In the genomic region with DNA sequence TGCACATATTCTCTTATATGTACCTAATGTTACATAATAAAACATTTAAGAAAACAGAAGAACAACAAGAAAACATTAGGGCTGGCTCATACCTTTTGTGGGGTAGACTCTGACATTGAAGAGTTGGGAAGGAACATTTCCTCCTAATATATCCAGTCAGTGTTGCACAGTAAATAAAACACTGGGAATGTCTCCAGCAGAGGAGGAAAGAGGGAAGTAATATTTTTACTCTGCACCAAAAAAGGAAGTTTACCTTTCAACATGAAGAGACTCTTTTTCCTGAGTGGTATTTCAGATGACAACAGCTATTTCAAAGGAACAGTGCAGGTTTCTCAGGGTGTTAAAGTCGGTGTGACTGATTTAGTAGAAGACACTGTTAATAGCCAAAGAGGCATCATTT, we compare ENCODE assay signal across 20 cellular contexts. TPM values are rescaled to one million over a fixed set of nuclear protein-coding genes. Genes with fewer than 3 reads are reported as not detected.
DNase-seq lines count a peak whose midpoint lies in the region; ATAC-seq and TF ChIP-seq lines count a peak whose summit lies in the region.
"Had no signal": no experiment of that assay in that cellular context is flagged by ENCODE, and none has a peak within 500 bp of the region (broad histone marks: within the 10 kb centered on the region; RNA-seq: fewer than 3 reads in every experiment).

No MANE protein-coding gene starts in this region.

- H3K27ac ChIP-seq in 22Rv1 (peak overlapping the region; percentile 23; the same call in 1 of the 2 replicates), coronary artery (peak overlapping the region; percentile 69 to 77), osteoblast (ENCODE audit: low read depth, low read length) (no peak overlapping the region)
- H3K27ac ChIP-seq: hepatocyte had no signal

- H3K9me3 ChIP-seq in osteoblast (ENCODE audit: low read depth, low read length): no peaks in the 10 kb centered on the region
- H3K9me3 ChIP-seq: adrenal gland, MG63 had no signal

- H3K4me1 Mint-ChIP-seq in naive thymus-derived CD8-positive, alpha-beta T cell: peaks cover 0 to 24% (median 0%) of the 10 kb centered on the region in 4 donors

- no peak overlapping the region for H3K27ac Mint-ChIP-seq in naive thymus-derived CD8-positive, alpha-beta T cell
- H3K27ac Mint-ChIP-seq: stimulated activated naive CD8-positive, alpha-beta T cell treated with anti-CD3 and anti-CD28 coated beads, Interleukin-15, Interleukin-2, amounts not matched to agents 100 ng/mL and 50 ng/mL, for 24 hours had no signal

- in situ Hi-C loops in KBM-7 (cut with MboI; ENCODE audit: low pct_unique_long_range_greater_than_20kb, low sequenced_read_pairs): no loop called here

- H3K36me3 ChIP-seq in osteoblast (ENCODE audit: insufficient read depth, low read length): peaks cover 1% of the 10 kb centered on the region
- H3K36me3 ChIP-seq: adrenal gland, MG63 had no signal

- no peak for ATAC-seq in GM18498 (IDR thresholded peaks at IDR 0.05; ENCODE audit: unreplicated experiment)
- no peak for ATAC-seq in naive thymus-derived CD8-positive, alpha-beta T cell

- peaks cover 83% of the 10 kb centered on the region for H4K20me1 ChIP-seq in osteoblast (ENCODE audit: insufficient read depth, low read length)

- peaks cover 0 to 3% (median 1%) of the 10 kb centered on the region in 3 donors for H3K36me3 Mint-ChIP-seq in naive thymus-derived CD8-positive, alpha-beta T cell

- POLR2A ChIA-PET in naive thymus-derived CD8-positive, alpha-beta T cell (lab: Charles Lee): no interaction called here

- H3K4me1 ChIP-seq in osteoblast (ENCODE audit: insufficient read depth, low read length): peaks cover 29% of the 10 kb centered on the region

- H3K4me3 ChIP-seq in coronary artery (no peak overlapping the region), osteoblast (ENCODE audit: insufficient read depth, low read length) (no peak overlapping the region)
- H3K4me3 ChIP-seq: adrenal gland, hepatocyte, MG63, smooth muscle cell had no signal

- H3K27me3 ChIP-seq in osteoblast (ENCODE audit: insufficient read depth, low read length): no peaks in the 10 kb centered on the region
- H3K27me3 ChIP-seq: adrenal gland, hepatocyte, MG63 had no signal

- TF ChIP-seq CTCF in 22Rv1 (IDR thresholded peaks at IDR 0.05) (no peak), coronary artery (IDR thresholded peaks at IDR 0.05) (no peak), osteoblast (IDR thresholded peaks at IDR 0.05; ENCODE audit: extremely low read depth, low read depth, low read length) (no peak)

- H2AFZ ChIP-seq in osteoblast (ENCODE audit: low read length): no peak overlapping the region
- H2AFZ ChIP-seq: hepatocyte had no signal

- no peak overlapping the region for H3K4me3 Mint-ChIP-seq in naive thymus-derived CD8-positive, alpha-beta T cell
- H3K4me3 Mint-ChIP-seq: neural crest cell; stimulated activated naive CD8-positive, alpha-beta T cell treated with anti-CD3 and anti-CD28 coated beads, Interleukin-15, Interleukin-2, amounts not matched to agents 100 ng/mL and 50 ng/mL, for 24 hours had no signal

- H3K27me3 Mint-ChIP-seq in naive thymus-derived CD8-positive, alpha-beta T cell: peaks cover 11 to 69% (median 36%) of the 10 kb centered on the region in 5 donors

- H3K79me2 ChIP-seq in osteoblast (ENCODE audit: insufficient read depth, low read length): peaks cover 95% of the 10 kb centered on the region

- peaks cover 0 to 2% (median 0%) of the 10 kb centered on the region in 9 donors for H3K9me3 Mint-ChIP-seq in naive thymus-derived CD8-positive, alpha-beta T cell
- H3K9me3 Mint-ChIP-seq: neural crest cell; stimulated activated naive CD8-positive, alpha-beta T cell treated with anti-CD3 and anti-CD28 coated beads, Interleukin-15, Interleukin-2, amounts not matched to agents 100 ng/mL and 50 ng/mL, for 24 hours had no signal

- H3K4me2 ChIP-seq in osteoblast (ENCODE audit: insufficient read depth, low read length): no peak overlapping the region
- H3K4me2 ChIP-seq: hepatocyte, smooth muscle cell had no signal

- DNase-seq in KBM-7 (peak; percentile 36), coronary artery (ENCODE audit: low spot score) (no peak), osteoblast (ENCODE audit: insufficient read length, low spot score, missing footprints) (peak; percentile 44)
- no peak for DNase-seq in activated CD4-positive, alpha-beta T cell treated with anti-CD3 and anti-CD28 coated beads for 4 hours
- DNase-seq in naive thymus-derived CD8-positive, alpha-beta T cell: no peak
- DNase-seq in stimulated activated CD4-positive, alpha-beta T cell treated with anti-CD3 and anti-CD28 coated beads, Interleukin-2, amount 100 ng/mL, for 24 hours: no peak
- DNase-seq: activated CD4-positive, alpha-beta T cell treated with anti-CD3 and anti-CD28 coated beads, Interleukin-2, amount 50 U/mL, for 1 hour; activated T-cell treated with anti-CD3 and anti-CD28 coated beads, Interleukin-2, amount 50 U/mL, for 48 hours; adrenal gland; DMS79 treated with DMSO at 0.1 percent for 48 hours; MG63; NCI-H82; SHP77; T-helper 9 cell had no signal

RNA-seq across cellular contexts. Expression of gene EPN2, which starts 31.9 kb away (rescaled TPM):
- total RNA-seq in osteoblast: 13.6 and 18.1 TPM in 2 replicates
- total RNA-seq in naive thymus-derived CD8-positive, alpha-beta T cell: 1 to 10 TPM; 6.1 to 6.5 TPM
- polyA plus RNA-seq in naive thymus-derived CD8-positive, alpha-beta T cell: 1 to 10 TPM; 1.3 to 3.7 (median 1.6) TPM

Comparison
In these comparisons a context has a peak if more than half of its experiments do, and no peak if none do; other contexts are left out.
1. DNase-seq: peak in KBM-7 (single experiment) and osteoblast (single experiment); none in coronary artery (single experiment), activated CD4-positive, alpha-beta T cell treated with anti-CD3 and anti-CD28 coated beads for 4 hours (0 of 2), naive thymus-derived CD8-positive, alpha-beta T cell (0 of 10) and stimulated activated CD4-positive, alpha-beta T cell treated with anti-CD3 and anti-CD28 coated beads, Interleukin-2, amount 100 ng/mL, for 24 hours (0 of 2).